In the genomic region with DNA sequence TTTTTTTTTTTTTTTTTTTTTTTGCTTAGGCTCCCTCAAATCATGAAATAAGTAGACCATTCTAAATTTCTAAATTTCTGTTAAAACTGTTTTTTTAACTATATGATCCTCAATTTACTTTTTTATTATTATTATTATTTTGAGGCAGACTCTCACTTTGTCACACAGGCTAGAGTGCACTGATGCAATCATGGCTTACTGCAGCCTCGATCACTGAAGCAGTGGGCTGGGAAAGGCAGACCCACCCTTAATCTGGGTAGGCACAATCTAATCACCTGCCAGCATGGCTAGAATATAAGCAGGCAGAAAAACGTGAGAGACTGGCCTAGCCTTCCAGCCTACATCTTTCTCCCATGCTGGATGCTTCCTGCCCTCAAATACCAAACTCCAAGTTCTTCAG, we compare ENCODE assay signal across 15 cellular contexts. TPM values are rescaled to one million over a fixed set of nuclear protein-coding genes. Genes with fewer than 3 reads are reported as not detected.
DNase-seq lines count a peak whose midpoint lies in the region; ATAC-seq and TF ChIP-seq lines count a peak whose summit lies in the region.
"Had no signal": no experiment of that assay in that cellular context is flagged by ENCODE, and none has a peak within 500 bp of the region (broad histone marks: within the 10 kb centered on the region; RNA-seq: fewer than 3 reads in every experiment).

No MANE protein-coding gene starts in this region.

- peaks cover 62% of the 10 kb centered on the region for H3K4me1 Mint-ChIP-seq in activated naive CD4-positive, alpha-beta T cell treated with anti-CD3 and anti-CD28 coated beads, Interleukin-2, amount 50 U/mL, for 24 hours
- H3K4me1 Mint-ChIP-seq in stimulated activated memory B cell treated with anti-CD40 and anti-IgM and Interleukin-4, amounts not matched to agents 10 μg/mL and 1 μg/mL and 100 μg/mL, for 72 hours = peaks cover 60% of the 10 kb centered on the region

- H2AFZ ChIP-seq in PC-3 (ENCODE audit: low read length) = no peak overlapping the region
- no peak overlapping the region for H2AFZ ChIP-seq in mammary epithelial cell (ENCODE audit: low read depth, low read length)

- in situ Hi-C loops in mammary epithelial cell (cut with MboI; ENCODE audit: low sequenced_read_pairs in 2 of 2) = no loop called here

- no peaks in the 10 kb centered on the region for H3K27me3 Mint-ChIP-seq in activated naive CD4-positive, alpha-beta T cell treated with anti-CD3 and anti-CD28 coated beads, Interleukin-2, amount 50 U/mL, for 24 hours
- no peaks in the 10 kb centered on the region for H3K27me3 Mint-ChIP-seq in stimulated activated memory B cell treated with anti-CD40 and anti-IgM and Interleukin-4, amounts not matched to agents 10 μg/mL and 1 μg/mL and 100 μg/mL, for 72 hours
- H3K27me3 Mint-ChIP-seq: progenitor cell of endocrine pancreas had no signal

- H3K4me3 ChIP-seq in PC-3 (ENCODE audit: low read length) (peak overlapping the region; percentile 79), mammary epithelial cell (replicated peaks in 1 of 3; ENCODE audit: insufficient read depth in 1 of 3, low read depth in 2 of 3, low read length in 3 of 3) (peak overlapping the region in 1 of 3 experiments; percentile 57)
- H3K4me3 ChIP-seq: MG63 had no signal

- H3K27me3 ChIP-seq in PC-3 (ENCODE audit: low read length) (no peaks in the 10 kb centered on the region), mammary epithelial cell (ENCODE audit: insufficient read depth, low read length) (no peaks in the 10 kb centered on the region)
- H3K27me3 ChIP-seq: MG63 had no signal

- H3K4me2 ChIP-seq in PC-3 (ENCODE audit: low read length) (peak overlapping the region; percentile 90), mammary epithelial cell (ENCODE audit: insufficient read depth, low read depth, low read length) (peak overlapping the region; percentile 86)

- no peaks in the 10 kb centered on the region for H3K9me3 Mint-ChIP-seq in activated naive CD4-positive, alpha-beta T cell treated with anti-CD3 and anti-CD28 coated beads, Interleukin-2, amount 50 U/mL, for 24 hours
- no peaks in the 10 kb centered on the region for H3K9me3 Mint-ChIP-seq in stimulated activated memory B cell treated with anti-CD40 and anti-IgM and Interleukin-4, amounts not matched to agents 10 μg/mL and 1 μg/mL and 100 μg/mL, for 72 hours

- H3K36me3 ChIP-seq in PC-3 (ENCODE audit: low read depth, low read length) (no peaks in the 10 kb centered on the region), mammary epithelial cell (ENCODE audit: insufficient read depth, low read length) (no peaks in the 10 kb centered on the region)
- H3K36me3 ChIP-seq: MG63 had no signal

- H4K20me1 ChIP-seq in PC-3 (ENCODE audit: low read length) (peaks cover 66% of the 10 kb centered on the region), mammary epithelial cell (ENCODE audit: insufficient read depth, low read length) (peaks cover 8% of the 10 kb centered on the region)

- no peaks in the 10 kb centered on the region for H3K9me3 ChIP-seq in PC-3 (ENCODE audit: low read length)
- no peaks in the 10 kb centered on the region for H3K9me3 ChIP-seq in mammary epithelial cell (replicated peaks; ENCODE audit: insufficient read depth, low read length)
- H3K9me3 ChIP-seq: MG63 had no signal

- intact Hi-C loops in PC-3 (cut with micrococcal nuclease) (no loop called here), mammary epithelial cell (cut with micrococcal nuclease) (loop anchor here (5.0 kb wide), 1 partner anchor 141 kb away; the partner anchor contains the start of genes GPR137C and TXNDC16)

- H3K4me1 ChIP-seq in PC-3 (ENCODE audit: insufficient read depth, low read length) (peaks cover 41% of the 10 kb centered on the region), mammary epithelial cell (ENCODE audit: insufficient read depth, low read length) (peaks cover 29% of the 10 kb centered on the region)

- H3F3A ChIP-seq in PC-3 (ENCODE audit: low read length, unreplicated experiment) = peaks cover 6% of the 10 kb centered on the region

- H3K79me2 ChIP-seq in PC-3 (ENCODE audit: low read length) (peaks cover 74% of the 10 kb centered on the region), mammary epithelial cell (ENCODE audit: insufficient read depth, low read length) (peaks cover 74% of the 10 kb centered on the region)

- 96% methylated on average over 2 of the region's 2 CpGs for WGBS in mammary epithelial cell (ENCODE audit: low coverage, missing lambda C conversion rate)

- no peak for ATAC-seq in PC-3
- no peak for ATAC-seq in stimulated activated memory B cell treated with anti-CD40 and anti-IgM and Interleukin-4, amounts not matched to agents 10 μg/mL and 1 μg/mL and 100 μg/mL, for 72 hours
- ATAC-seq in HG02588 (IDR thresholded peaks at IDR 0.05; ENCODE audit: unreplicated experiment) = no peak

- no peaks in the 10 kb centered on the region for H3K9me2 ChIP-seq in PC-3 (replicated peaks; ENCODE audit: low read length)

- peak overlapping the region; percentile 83 for H3K4me3 Mint-ChIP-seq in activated naive CD4-positive, alpha-beta T cell treated with anti-CD3 and anti-CD28 coated beads, Interleukin-2, amount 50 U/mL, for 24 hours
- no peak overlapping the region for H3K4me3 Mint-ChIP-seq in stimulated activated memory B cell treated with anti-CD40 and anti-IgM and Interleukin-4, amounts not matched to agents 10 μg/mL and 1 μg/mL and 100 μg/mL, for 72 hours

- no TSS peak for BruUV-seq in PC-3 (replicated peaks; lab: Mats Ljungman, UMichigan)
- no TSS peak for BruUV-seq in mammary epithelial cell (replicated peaks; lab: Mats Ljungman, UMichigan)

- peaks cover 4% of the 10 kb centered on the region for H3K36me3 Mint-ChIP-seq in activated naive CD4-positive, alpha-beta T cell treated with anti-CD3 and anti-CD28 coated beads, Interleukin-2, amount 50 U/mL, for 24 hours
- H3K36me3 Mint-ChIP-seq in stimulated activated memory B cell treated with anti-CD40 and anti-IgM and Interleukin-4, amounts not matched to agents 10 μg/mL and 1 μg/mL and 100 μg/mL, for 72 hours = peaks cover 4% of the 10 kb centered on the region

- no peak for DNase-seq in activated naive CD4-positive, alpha-beta T cell treated with Interleukin-2 at 50 U/mL for 16 hours
- no peak for DNase-seq in PC-3
- DNase-seq in mammary epithelial cell = no peak
- no peak for DNase-seq in activated effector memory CD4-positive, alpha-beta T cell treated with Interleukin-2 at 50 U/mL for 16 hours
- no peak for DNase-seq in effector CD8-positive, alpha-beta T cell (lab: John Stamatoyannopoulos, UW)
- DNase-seq: activated CD8-positive, alpha-beta memory T cell treated with anti-CD3 and anti-CD28 coated beads, Interleukin-2, amount 50 U/mL, for 4 hours; MG63; midbrain; NCI-H2029; NCI-H526 treated with DMSO at 0.1 percent for 48 hours; SIG-M5 had no signal

- CTCF ChIA-PET in PC-3 (lab: Charles Lee) = no interaction called here
- CTCF ChIA-PET in mammary epithelial cell (lab: Charles Lee; ENCODE audit: low non-redundant PET) = no interaction called here

- H3K27ac ChIP-seq in PC-3 (ENCODE audit: low read length) (no peak overlapping the region), mammary epithelial cell (ENCODE audit: insufficient read depth, low read depth, low read length) (no peak overlapping the region)

- dilution Hi-C loops in mammary epithelial cell (cut with HindIII; ENCODE audit: low sequenced_read_pairs) = no loop called here

- TF ChIP-seq CTCF in PC-3 (conservative IDR thresholded peaks at IDR 0.05; ENCODE audit: low read depth, low read length) (no peak), mammary epithelial cell (conservative IDR thresholded peaks at IDR 0.05 in 1 of 2, IDR thresholded peaks at IDR 0.05 in 1 of 2; ENCODE audit: extremely low read depth in 1 of 2, insufficient read depth in 1 of 2, low read depth in 1 of 2, low read length in 2 of 2) (no peak)

- H3K9ac ChIP-seq in PC-3 (ENCODE audit: low read length) = no peak overlapping the region
- no peak overlapping the region for H3K9ac ChIP-seq in mammary epithelial cell (ENCODE audit: insufficient read depth, low read length)

- POLR2A ChIA-PET in PC-3 (lab: Charles Lee; ENCODE audit: unreplicated experiment) = interaction anchor here (0.6 kb wide), 1 partner anchor 15 kb away, joined by 6 read pairs; no protein-coding TSS in a partner anchor

- no peak overlapping the region for H3K27ac Mint-ChIP-seq in activated naive CD4-positive, alpha-beta T cell treated with anti-CD3 and anti-CD28 coated beads, Interleukin-2, amount 50 U/mL, for 24 hours
- H3K27ac Mint-ChIP-seq in stimulated activated memory B cell treated with anti-CD40 and anti-IgM and Interleukin-4, amounts not matched to agents 10 μg/mL and 1 μg/mL and 100 μg/mL, for 72 hours = peak overlapping the region; percentile 45

RNA-seq across cellular contexts. Expression of gene ERO1A, which starts 2.4 kb away (rescaled TPM):
- total RNA-seq in PC-3 (2014; rRNA removed) = 151 and 207 TPM in 2 replicates
- total RNA-seq in mammary epithelial cell = 100 to 1,000 TPM in 1 of 2 donors, 10 to 100 TPM in 1; 67.5 to 160 TPM
- 77.2 TPM for polyA plus RNA-seq in mammary epithelial cell
- 67.3 TPM for polyA minus RNA-seq in mammary epithelial cell

RNA-seq across cellular contexts. Expression of gene PSMC6, which starts 14.0 kb away (rescaled TPM):
- 193 and 232 TPM in 2 replicates for total RNA-seq in PC-3 (2014; rRNA removed)
- 10 to 100 TPM; 57.0 to 83.3 TPM for total RNA-seq in mammary epithelial cell
- polyA plus RNA-seq in mammary epithelial cell = 43.7 TPM
- 42.0 TPM for polyA minus RNA-seq in mammary epithelial cell

RNA-seq across cellular contexts. Expression of gene STYX, which starts 37.0 kb away (rescaled TPM):
- total RNA-seq in PC-3 (2014; rRNA removed) = 11.1 and 14.1 TPM in 2 replicates
- total RNA-seq in mammary epithelial cell = 10 to 100 TPM; 14.0 to 23.2 TPM
- 5.5 TPM for polyA plus RNA-seq in mammary epithelial cell
- polyA minus RNA-seq in mammary epithelial cell = 5.0 TPM
